Comparison of ENCODE assay signal across 6 cellular contexts in the genomic region with DNA sequence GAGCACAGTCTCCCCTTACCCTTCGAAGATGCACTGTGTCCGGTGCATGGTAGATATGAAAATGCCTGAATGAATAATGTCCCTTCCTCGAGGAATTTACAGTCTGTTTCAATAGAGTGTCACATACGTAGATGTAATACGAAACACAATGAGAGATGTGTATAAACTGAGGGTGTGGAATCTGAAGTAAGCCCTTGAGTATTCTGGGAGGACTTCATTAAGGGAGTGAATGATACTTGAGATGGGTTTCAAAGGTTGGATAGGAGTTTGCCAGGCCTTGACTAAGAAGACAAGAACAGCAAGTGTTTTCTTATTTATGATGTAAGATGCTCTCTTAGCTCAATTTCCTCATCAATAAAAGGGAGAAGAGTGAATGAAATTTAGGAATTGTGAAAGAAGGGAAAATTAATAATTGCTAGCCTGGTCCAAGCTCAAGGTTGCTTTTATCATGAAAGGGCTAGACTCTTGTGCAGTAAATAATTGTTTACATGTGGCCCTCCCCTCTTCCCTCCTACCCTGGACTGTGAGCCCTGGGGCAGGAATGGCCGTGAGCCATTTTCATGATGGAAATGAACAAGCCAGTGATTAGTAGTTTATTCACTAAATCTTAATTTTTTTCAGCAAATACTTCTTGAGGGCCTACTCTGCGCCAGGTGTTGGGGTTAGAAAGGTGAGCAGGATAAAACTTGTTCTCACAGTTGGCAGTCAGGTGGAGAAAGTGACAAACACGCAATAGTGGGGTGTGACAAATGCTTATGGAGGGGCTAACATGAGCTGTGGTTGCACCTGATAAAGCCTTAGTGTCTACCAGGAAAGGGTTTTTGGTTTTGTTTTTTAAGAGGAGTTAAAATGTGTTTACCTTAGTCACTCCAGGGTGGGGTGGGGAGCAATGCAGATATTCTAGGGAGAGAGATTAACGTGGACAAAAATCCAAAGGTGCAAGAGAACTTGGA. TPM values are rescaled to one million over a fixed set of nuclear protein-coding genes. Genes with fewer than 3 reads are reported as not detected.
DNase-seq lines count a peak whose midpoint lies in the region; ATAC-seq and TF ChIP-seq lines count a peak whose summit lies in the region.

No MANE protein-coding gene starts in this region.

- TF ChIP-seq CTCF in CD4-positive, alpha-beta T cell (IDR thresholded peaks at IDR 0.05): no peak
- no peak for TF ChIP-seq CTCF in tibial nerve (IDR thresholded peaks at IDR 0.05)

- no peak overlapping the region for H3K27ac ChIP-seq in CD4-positive, alpha-beta T cell (ENCODE audit: low read depth, low read length)
- H3K27ac ChIP-seq in SK-N-MC: no peak overlapping the region
- H3K27ac ChIP-seq in tibial nerve: no peak overlapping the region

- peak overlapping the region; percentile 97 for H3K27ac Mint-ChIP-seq in CD4-positive, alpha-beta T cell
- H3K27ac Mint-ChIP-seq in immature natural killer cell: peak overlapping the region; percentile 90 to 99 (median 98)

- peak overlapping the region; percentile 96 for H3K4me3 Mint-ChIP-seq in CD4-positive, alpha-beta T cell
- peak overlapping the region; percentile 93 to 99 (median 97) for H3K4me3 Mint-ChIP-seq in immature natural killer cell

- H3K4me3 ChIP-seq in SK-N-MC (peak overlapping the region; percentile 86), tibial nerve (no peak overlapping the region)

- no peaks in the 10 kb centered on the region for H3K27me3 ChIP-seq in CD4-positive, alpha-beta T cell (ENCODE audit: control insufficient read depth, insufficient read depth, low read length)
- no peaks in the 10 kb centered on the region for H3K27me3 ChIP-seq in tibial nerve

- H3K36me3 ChIP-seq in SK-N-MC (ENCODE audit: insufficient read depth, low read length): peaks cover 22% of the 10 kb centered on the region
- peaks cover 0 to 5% (median 0%) of the 10 kb centered on the region in 3 donors for H3K36me3 ChIP-seq in tibial nerve

- TF ChIP-seq EP300 in tibial nerve (IDR thresholded peaks at IDR 0.05): no peak

- TF ChIP-seq POLR2A in tibial nerve (IDR thresholded peaks at IDR 0.05): no peak

- peaks cover 36% of the 10 kb centered on the region for H3K36me3 Mint-ChIP-seq in CD4-positive, alpha-beta T cell (ENCODE audit: low read depth)
- peaks cover 0 to 3% (median 3%) of the 10 kb centered on the region in 3 donors for H3K36me3 Mint-ChIP-seq in immature natural killer cell

- peaks cover 46% of the 10 kb centered on the region for H3K4me1 Mint-ChIP-seq in CD4-positive, alpha-beta T cell (ENCODE audit: low read depth)
- peaks cover 35 to 40% of the 10 kb centered on the region in 2 donors for H3K4me1 Mint-ChIP-seq in immature natural killer cell

- no peak for ATAC-seq in CD4-positive, alpha-beta T cell (ENCODE audit: poor library complexity)

- peaks cover 0 to 22% (median 12%) of the 10 kb centered on the region in 4 donors for H3K4me1 ChIP-seq in tibial nerve

- no peaks in the 10 kb centered on the region for H3K9me3 ChIP-seq in CD4-positive, alpha-beta T cell (ENCODE audit: control insufficient read depth, low read length)
- H3K9me3 ChIP-seq in SK-N-MC (ENCODE audit: low read depth, low read length): no peaks in the 10 kb centered on the region
- H3K9me3 ChIP-seq in tibial nerve: no peaks in the 10 kb centered on the region

- H3K27me3 Mint-ChIP-seq in CD4-positive, alpha-beta T cell: no peaks in the 10 kb centered on the region
- H3K27me3 Mint-ChIP-seq in immature natural killer cell (ENCODE audit: low read depth in 3 of 3): peaks cover 5 to 11% (median 6%) of the 10 kb centered on the region in 3 donors

- no peaks in the 10 kb centered on the region for H3K9me3 Mint-ChIP-seq in CD4-positive, alpha-beta T cell
- H3K9me3 Mint-ChIP-seq in immature natural killer cell: no peaks in the 10 kb centered on the region

- CTCF ChIA-PET in CD4-positive, alpha-beta T cell (lab: Charles Lee): interaction anchor here (1.4 to 3.5 kb wide), 4 partner anchors 12 to 91 kb away, joined by 3 to 60 read pairs (median 32); a partner anchor contains a TSS

- H3K9ac ChIP-seq in SK-N-MC (ENCODE audit: insufficient read length): peak overlapping the region; percentile 92

- WGBS in tibial nerve, 2 donors: 67 to 68% methylated on average over 9 of the region's 9 CpGs

- POLR2A ChIA-PET in CD4-positive, alpha-beta T cell (lab: Charles Lee): interaction anchor here (1.1 to 8.9 kb wide), 7 partner anchors 12 to 90 kb away, joined by 3 to 217 read pairs (median 50); a partner anchor contains a TSS

- intact Hi-C loops in CD4-positive, alpha-beta T cell (cut with DNase I, micrococcal nuclease): loop anchor here (1.0 to 2.0 kb wide), 2 partner anchors 11 to 53 kb away; no protein-coding TSS in a partner anchor

- DNase-seq in CD4-positive, alpha-beta T cell: no peak
- no peak for DNase-seq in SK-N-MC (ENCODE audit: low read depth, low spot score)
- no peak for DNase-seq in immature natural killer cell
- DNase-seq in retina: no peak
- no peak for DNase-seq in tibial nerve (ENCODE audit: low spot score in 2 of 2)
- no peak for DNase-seq in cerebellar nuclear complex (lab: John Stamatoyannopoulos, UW)

RNA-seq across cellular contexts. Expression of a gene that starts 1.6 kb away (rescaled TPM):
- total RNA-seq in CD4-positive, alpha-beta T cell: 100 to 1,000 TPM in 1 of 2 experiments, 10 to 100 TPM in 1; 99.0 to 101 TPM
- polyA plus RNA-seq in immature natural killer cell: 10 to 100 TPM; 33.1 to 45.2 (median 33.3) TPM
- 10 to 100 TPM; 19.9 to 42.8 (median 40.5) TPM for total RNA-seq in tibial nerve

RNA-seq across cellular contexts. Expression of a gene that starts 14.1 kb away (rescaled TPM):
- not detected for total RNA-seq in CD4-positive, alpha-beta T cell
- not detected for polyA plus RNA-seq in immature natural killer cell
- total RNA-seq in tibial nerve: not detected

RNA-seq across cellular contexts. Expression of a gene that starts 14.2 kb away (rescaled TPM):
- total RNA-seq in CD4-positive, alpha-beta T cell: 100 to 1,000 TPM; 251 to 253 TPM
- polyA plus RNA-seq in immature natural killer cell: 10 to 100 TPM; 49.2 to 54.8 (median 52.7) TPM
- 10 to 100 TPM; 40.0 to 75.9 (median 62.0) TPM for total RNA-seq in tibial nerve

RNA-seq across cellular contexts. Expression of a gene that starts 19.9 kb away (rescaled TPM):
- 1 to 10 TPM; 2.2 to 2.3 TPM for total RNA-seq in CD4-positive, alpha-beta T cell
- not detected for polyA plus RNA-seq in immature natural killer cell
- total RNA-seq in tibial nerve: 10 to 100 TPM; 10.0 to 28.4 (median 18.5) TPM

RNA-seq across cellular contexts. Expression of a gene that starts 23.8 kb away (rescaled TPM):
- total RNA-seq in CD4-positive, alpha-beta T cell: 10 to 100 TPM; 20.3 TPM
- polyA plus RNA-seq in immature natural killer cell: 10 to 100 TPM; 44.8 to 55.2 (median 46.1) TPM
- 10 to 100 TPM; 40.8 to 70.7 (median 61.0) TPM for total RNA-seq in tibial nerve
